Comparison of ENCODE assay signal across 13 cellular contexts in genomic region chr20:5715068-5715841, GRCh38. TPM values are rescaled to one million over a fixed set of nuclear protein-coding genes. Genes with fewer than 3 reads are reported as not detected.
A peak's percentile ranks its signal among the peaks of the same experiment; 100 is the strongest.
DNase-seq lines count a peak whose midpoint lies in the region; ATAC-seq and TF ChIP-seq lines count a peak whose summit lies in the region.
"Had no signal": no experiment of that assay in that cellular context is flagged by ENCODE, and none has a peak within 500 bp of the region (broad histone marks: within the 10 kb centered on the region; RNA-seq: fewer than 3 reads in every experiment).

No MANE protein-coding gene starts in this region.

- DNase-seq in activated CD4-positive, CD25-positive, alpha-beta regulatory T cell treated with anti-CD3 and anti-CD28 coated beads, Interleukin-2, amount 50 U/mL, for 72 hours: no peak
- no peak for DNase-seq in CD14-positive monocyte (ENCODE audit: low spot score)
- no peak for DNase-seq in activated CD8-positive, alpha-beta T cell treated with anti-CD3 and anti-CD28 coated beads, Interleukin-2, amount 10 ng/mL, durations not matched to agents 7 days and 5 days
- DNase-seq in foreskin keratinocyte: peak in 1 of 2 donors; percentile 41
- DNase-seq in NCI-H2196 treated with DMSO at 0.1 percent for 48 hours (lab: John Stamatoyannopoulos, UW; ENCODE audit: unreplicated experiment): no peak
- DNase-seq in NCI-H2171 (lab: John Stamatoyannopoulos, UW): no peak
- DNase-seq: GM23248, NCI-H1092 treated with DMSO at 0.1 percent for 48 hours, NCI-H2227 treated with DMSO at 0.1 percent for 48 hours, SK-N-SH had no signal

- POLR2A ChIA-PET in activated CD8-positive, alpha-beta T cell treated with anti-CD3 and anti-CD28 coated beads, Interleukin-2, amount 10 ng/mL, durations not matched to agents 7 days and 5 days (lab: Charles Lee): interaction anchor here (1.0 to 1.2 kb wide), 2 partner anchors 10 to 110 kb away, joined by 3 to 4 read pairs; no protein-coding TSS in a partner anchor

- peaks cover 4 to 14% (median 6%) of the 10 kb centered on the region in 3 donors for H3K27me3 Mint-ChIP-seq in CD14-positive monocyte (ENCODE audit: low read depth in 3 of 3)
- peaks cover 2% of the 10 kb centered on the region for H3K27me3 Mint-ChIP-seq in activated CD8-positive, alpha-beta T cell treated with anti-CD3 and anti-CD28 coated beads, Interleukin-2, amount 10 ng/mL, durations not matched to agents 7 days and 5 days (ENCODE audit: low read depth)

- no peak overlapping the region for H3K4me3 Mint-ChIP-seq in CD14-positive monocyte
- no peak overlapping the region for H3K4me3 Mint-ChIP-seq in activated CD8-positive, alpha-beta T cell treated with anti-CD3 and anti-CD28 coated beads, Interleukin-2, amount 10 ng/mL, durations not matched to agents 7 days and 5 days

- no peak overlapping the region for H3K27ac ChIP-seq in foreskin keratinocyte
- H3K27ac ChIP-seq: 22Rv1, GM23248 had no signal

- intact Hi-C loops in CD14-positive monocyte (cut with micrococcal nuclease): no loop called here

- H3K4me1 ChIP-seq in foreskin keratinocyte: no peaks in the 10 kb centered on the region

- CTCF ChIA-PET in activated CD8-positive, alpha-beta T cell treated with anti-CD3 and anti-CD28 coated beads, Interleukin-2, amount 10 ng/mL, durations not matched to agents 7 days and 5 days (lab: Charles Lee): interaction anchor here (0.8 to 1.4 kb wide), 5 partner anchors 73 to 186 kb away, joined by 3 to 9 read pairs (median 3); no protein-coding TSS in a partner anchor

- peaks cover 0 to 2% of the 10 kb centered on the region in 2 donors for H3K36me3 Mint-ChIP-seq in CD14-positive monocyte
- no peaks in the 10 kb centered on the region for H3K36me3 Mint-ChIP-seq in activated CD8-positive, alpha-beta T cell treated with anti-CD3 and anti-CD28 coated beads, Interleukin-2, amount 10 ng/mL, durations not matched to agents 7 days and 5 days (ENCODE audit: low read depth)

- peak overlapping the region in 5 of 7 donors; percentile 8 to 74 (median 38) for H3K27ac Mint-ChIP-seq in CD14-positive monocyte
- H3K27ac Mint-ChIP-seq in activated CD8-positive, alpha-beta T cell treated with anti-CD3 and anti-CD28 coated beads, Interleukin-2, amount 10 ng/mL, durations not matched to agents 7 days and 5 days: peak overlapping the region; percentile 43

- TF ChIP-seq CTCF in CD14-positive monocyte (IDR thresholded peaks at IDR 0.05) (no peak), foreskin keratinocyte (conservative IDR thresholded peaks at IDR 0.05) (no peak)

- H3K4me1 Mint-ChIP-seq in CD14-positive monocyte: peaks cover 7% of the 10 kb centered on the region
- H3K4me1 Mint-ChIP-seq in activated CD8-positive, alpha-beta T cell treated with anti-CD3 and anti-CD28 coated beads, Interleukin-2, amount 10 ng/mL, durations not matched to agents 7 days and 5 days (ENCODE audit: low read depth): peaks cover 22% of the 10 kb centered on the region

- H3K9me3 Mint-ChIP-seq in CD14-positive monocyte: peaks cover 0 to 15% (median 9%) of the 10 kb centered on the region in 7 donors
- no peaks in the 10 kb centered on the region for H3K9me3 Mint-ChIP-seq in activated CD8-positive, alpha-beta T cell treated with anti-CD3 and anti-CD28 coated beads, Interleukin-2, amount 10 ng/mL, durations not matched to agents 7 days and 5 days (ENCODE audit: insufficient read depth)

- peaks cover 9% of the 10 kb centered on the region for H3K27me3 ChIP-seq in foreskin keratinocyte

- ATAC-seq in activated CD4-positive, CD25-positive, alpha-beta regulatory T cell treated with anti-CD3 and anti-CD28 coated beads, Interleukin-2, amount 50 U/mL, for 24 hours: peak; percentile 67 to 79
- no peak for ATAC-seq in activated CD8-positive, alpha-beta T cell treated with anti-CD3 and anti-CD28 coated beads, Interleukin-2, amount 10 ng/mL, durations not matched to agents 7 days and 5 days
- ATAC-seq in foreskin keratinocyte (peak; percentile 43), HG03521 (IDR thresholded peaks at IDR 0.05; ENCODE audit: unreplicated experiment) (no peak)

RNA-seq across cellular contexts. Expression of gene SHLD1, which starts 34.9 kb away (rescaled TPM):
- 10 to 100 TPM in 1 of 2 donors, 1 to 10 TPM in 1; 8.3 to 12.7 TPM for polyA plus RNA-seq in CD14-positive monocyte
- 1 to 10 TPM; 7.0 to 7.9 TPM for total RNA-seq in activated CD8-positive, alpha-beta T cell treated with anti-CD3 and anti-CD28 coated beads, Interleukin-2, amount 10 ng/mL, durations not matched to agents 7 days and 5 days
- 1.8 and 2.0 TPM in 2 replicates for total RNA-seq in foreskin keratinocyte
- 2.5 and 2.6 TPM in 2 replicates for polyA plus RNA-seq in foreskin keratinocyte

Comparison
In these comparisons a context has a peak if more than half of its experiments do, and no peak if none do; other contexts are left out.
1. ATAC-seq: peak in activated CD4-positive, CD25-positive, alpha-beta regulatory T cell treated with anti-CD3 and anti-CD28 coated beads, Interleukin-2, amount 50 U/mL, for 24 hours (2 of 2) and foreskin keratinocyte (single experiment); none in activated CD8-positive, alpha-beta T cell treated with anti-CD3 and anti-CD28 coated beads, Interleukin-2, amount 10 ng/mL, durations not matched to agents 7 days and 5 days (single experiment) and HG03521 (single experiment).